ENCODE assay signal across 8 cellular contexts in genomic region chr1:31715097-31715872, GRCh38. TPM values are rescaled to one million over a fixed set of nuclear protein-coding genes. Genes with fewer than 3 reads are reported as not detected.
DNase-seq lines count a peak whose midpoint lies in the region; ATAC-seq and TF ChIP-seq lines count a peak whose summit lies in the region.

No MANE protein-coding gene starts in this region.

- H3K4me1 ChIP-seq in tibial artery, result peaks cover 22 to 54% (median 42%) of the 10 kb centered on the region in 4 donors

- H3K27me3 ChIP-seq in tibial artery, result no peaks in the 10 kb centered on the region

- H3K9me3 Mint-ChIP-seq in naive B cell, result peaks cover 0 to 3% (median 0%) of the 10 kb centered on the region in 7 donors

- peak; percentile 92 for DNase-seq in AG08395 (ENCODE audit: low spot score)
- DNase-seq in NCI-H2227 (lab: John Stamatoyannopoulos, UW; ENCODE audit: unreplicated experiment), result peak; percentile 89
- peak; percentile 64 to 71 for DNase-seq in activated T-cell treated with anti-CD3 and anti-CD28 coated beads, Interleukin-2, amount 50 U/mL, for 48 hours
- peak; percentile 92 for DNase-seq in fibroblast of villous mesenchyme (ENCODE audit: low read depth)
- no peak for DNase-seq in naive B cell
- DNase-seq in tibial artery, result peak; percentile 96 to 99
- DNase-seq in SIG-M5 treated with dmso at 0.1 percent for 504 hours (lab: John Stamatoyannopoulos, UW; ENCODE audit: unreplicated experiment), result no peak

- H3K36me3 Mint-ChIP-seq in naive B cell, result no peaks in the 10 kb centered on the region

- peak overlapping the region in 4 of 6 donors; percentile 21 to 68 (median 46) for H3K27ac Mint-ChIP-seq in naive B cell

- H3K4me3 Mint-ChIP-seq in naive B cell, result peak overlapping the region; percentile 67 to 91 (median 88)

- no peaks in the 10 kb centered on the region for H3K36me3 ChIP-seq in tibial artery

- TF ChIP-seq CTCF in fibroblast of villous mesenchyme (IDR thresholded peaks at IDR 0.05; ENCODE audit: insufficient read depth, low read depth, low read length), result peak; percentile 92
- peak; percentile 90 to 95 for TF ChIP-seq CTCF in tibial artery (IDR thresholded peaks at IDR 0.05)

- peak overlapping the region; percentile 98 to 99 for H3K27ac ChIP-seq in tibial artery

- peaks cover 54 to 82% (median 79%) of the 10 kb centered on the region in 3 donors for H3K27me3 Mint-ChIP-seq in naive B cell

- peak; percentile 49 for ATAC-seq in GM19043 (IDR thresholded peaks at IDR 0.05; ENCODE audit: low read depth, unreplicated experiment)
- ATAC-seq in naive B cell (ENCODE audit: low read depth in 2 of 2), result peak; percentile 70 to 71

- intact Hi-C loops in tibial artery (cut with DNase I; ENCODE audit: low total_unique reads), result loop anchor here (5.0 kb wide), 1 partner anchor 43 kb away; no protein-coding TSS in a partner anchor

- H3K4me1 Mint-ChIP-seq in naive B cell, result peaks cover 15 to 20% (median 17%) of the 10 kb centered on the region in 3 donors

- H3K9me3 ChIP-seq in tibial artery, result no peaks in the 10 kb centered on the region

- H3K4me3 ChIP-seq in fibroblast of villous mesenchyme (ENCODE audit: low read depth, low read length) (peak overlapping the region; percentile 46), tibial artery (peak overlapping the region; percentile 47 to 58)

RNA-seq across cellular contexts. Expression of gene COL16A1, which starts 11.5 kb away (rescaled TPM):
- total RNA-seq in fibroblast of villous mesenchyme, result 86.4 and 156 TPM in 2 replicates
- 1 to 10 TPM in 1 of 6 donors, under 1 TPM in 1, not detected in 4; 0.64 to 1.2 TPM for polyA plus RNA-seq in naive B cell (ENCODE audit: low read depth in 6 of 6)

RNA-seq across cellular contexts. Expression of gene ADGRB2, which starts 48.9 kb away (rescaled TPM):
- total RNA-seq in fibroblast of villous mesenchyme, result 11.3 and 14.2 TPM in 2 replicates
- polyA plus RNA-seq in naive B cell (ENCODE audit: low read depth in 6 of 6), result not detected

Comparison
In these comparisons a context has a peak if more than half of its experiments do, and no peak if none do; other contexts are left out.
1. DNase-seq: peak in AG08395 (single experiment), NCI-H2227 (single experiment), activated T-cell treated with anti-CD3 and anti-CD28 coated beads, Interleukin-2, amount 50 U/mL, for 48 hours (2 of 2), fibroblast of villous mesenchyme (single experiment) and tibial artery (2 of 2); none in naive B cell (single experiment) and SIG-M5 treated with dmso at 0.1 percent for 504 hours (single experiment).